17 cellular contexts compared by ENCODE assay signal in the genomic region with DNA sequence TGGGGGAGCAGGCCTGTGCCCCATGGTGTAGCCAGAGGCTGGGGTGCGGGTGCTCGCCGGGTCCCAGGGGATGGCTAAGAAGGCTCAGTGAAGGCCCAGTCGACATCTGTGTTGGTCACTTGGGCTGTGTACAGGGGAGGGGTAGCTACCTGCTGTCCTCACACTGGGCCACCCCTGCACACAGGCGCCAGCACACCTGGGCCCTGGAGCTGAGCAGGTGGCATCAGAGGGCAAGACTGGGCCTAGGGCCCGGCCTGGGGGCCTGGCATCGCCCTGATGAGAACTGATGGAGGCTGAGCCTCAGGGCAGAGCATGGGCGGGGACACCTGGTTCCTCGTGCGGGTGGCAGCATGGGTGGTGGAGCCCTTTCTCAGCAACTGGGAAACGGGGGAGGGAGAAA. TPM values are rescaled to one million over a fixed set of nuclear protein-coding genes. Genes with fewer than 3 reads are reported as not detected.
A peak's percentile ranks its signal among the peaks of the same experiment; 100 is the strongest.
DNase-seq lines count a peak whose midpoint lies in the region; ATAC-seq, FAIRE-seq and TF ChIP-seq lines count a peak whose summit lies in the region.
"Had no signal": no experiment of that assay in that cellular context is flagged by ENCODE, and none has a peak within 500 bp of the region (broad histone marks: within the 10 kb centered on the region; RNA-seq: fewer than 3 reads in every experiment).

No MANE protein-coding gene starts in this region.

- TF ChIP-seq POLR2A in HepG2 (IDR thresholded peaks at IDR 0.05; ENCODE audit: insufficient read depth in 1 of 2, low read depth in 2 of 2, low read length in 2 of 2) (no peak), right lobe of liver (IDR thresholded peaks at IDR 0.05) (no peak), body of pancreas (IDR thresholded peaks at IDR 0.05) (no peak)

- H3K27ac ChIP-seq in HepG2 (ENCODE audit: extremely low read length, insufficient read depth, low read length) (no peak overlapping the region), right lobe of liver (no peak overlapping the region), body of pancreas (peak overlapping the region; percentile 50 to 100 (median 98)), osteoblast (ENCODE audit: low read depth, low read length) (no peak overlapping the region), mesendoderm (ENCODE audit: low read depth, low read length) (no peak overlapping the region)
- H3K27ac ChIP-seq: BLaER1 treated with 17β-estradiol and CSF1 and Interleukin-3, amounts not matched to agents 10 nM and 100 nM had no signal

- H4K8ac ChIP-seq in mesendoderm (ENCODE audit: low read depth, low read length) = no peak overlapping the region

- no peak for TF ChIP-seq EP300 in HepG2 (IDR thresholded peaks at IDR 0.05; ENCODE audit: low read depth in 2 of 2, low read length in 2 of 2)
- no peak for TF ChIP-seq EP300 in HepG2 (CRISPR knock-in tag; IDR thresholded peaks at IDR 0.05; ENCODE audit: borderline replicate concordance)

- H3K79me2 ChIP-seq in HepG2 (ENCODE audit: insufficient read depth, low read length) (no peaks in the 10 kb centered on the region), osteoblast (ENCODE audit: insufficient read depth, low read length) (no peaks in the 10 kb centered on the region), mesendoderm (ENCODE audit: control insufficient read depth, insufficient read depth, low read length) (no peaks in the 10 kb centered on the region)

- H2AFZ ChIP-seq in HepG2 (ENCODE audit: low read length) (no peak overlapping the region), osteoblast (ENCODE audit: low read length) (no peak overlapping the region)

- H3K79me1 ChIP-seq in mesendoderm (ENCODE audit: low read length) = no peaks in the 10 kb centered on the region

- 25% methylated on average over 8 of the region's 11 CpGs for WGBS in HepG2 (ENCODE audit: low lambda C conversion rate)
- 100% methylated on average over 3 of the region's 11 CpGs for WGBS in right lobe of liver (ENCODE audit: insufficient coverage, low coverage, low lambda C conversion rate, missing lambda C conversion rate)
- WGBS in body of pancreas, 2 donors = 63 to 74% methylated on average over 5 to 11 of the region's 11 CpGs
- WGBS in mesendoderm (ENCODE audit: extremely low coverage, insufficient coverage, low lambda C conversion rate) = no CpG with 5 or more reads among the region's 11 CpGs

- H3K18ac ChIP-seq in mesendoderm (ENCODE audit: low read length) = no peak overlapping the region

- H2BK120ac ChIP-seq in mesendoderm (ENCODE audit: low read depth, low read length) = no peak overlapping the region

- H3K36me3 ChIP-seq in HepG2 (replicated peaks in 1 of 2; ENCODE audit: control insufficient read depth in 1 of 2, insufficient read depth in 2 of 2, low read length in 2 of 2) = no peaks in the 10 kb centered on the region
- no peaks in the 10 kb centered on the region for H3K36me3 ChIP-seq in right lobe of liver
- no peaks in the 10 kb centered on the region for H3K36me3 ChIP-seq in body of pancreas (replicated peaks in 1 of 2; ENCODE audit: insufficient read depth in 1 of 2, low read depth in 2 of 2)
- no peaks in the 10 kb centered on the region for H3K36me3 ChIP-seq in osteoblast (ENCODE audit: insufficient read depth, low read length)
- no peaks in the 10 kb centered on the region for H3K36me3 ChIP-seq in mesendoderm (ENCODE audit: control insufficient read depth, insufficient read depth, low read length)
- H3K36me3 ChIP-seq: BLaER1 treated with 17β-estradiol and CSF1 and Interleukin-3, amounts not matched to agents 10 nM and 100 nM had no signal

- ATAC-seq in HepG2 (peak; percentile 3), right lobe of liver (no peak), body of pancreas (no peak)
- ATAC-seq: HCT116 had no signal

- TF ChIP-seq RAD21 in HepG2 (CRISPR knock-in tag; IDR thresholded peaks at IDR 0.05) = no peak

- H4K20me1 ChIP-seq in HepG2 (ENCODE audit: insufficient read depth, low read length) (no peaks in the 10 kb centered on the region), osteoblast (ENCODE audit: insufficient read depth, low read length) (no peaks in the 10 kb centered on the region)

- H3K4me1 ChIP-seq in HepG2 (ENCODE audit: insufficient read depth, low read length) (peaks cover 19% of the 10 kb centered on the region; the same call in 1 of the 2 replicates), right lobe of liver (no peaks in the 10 kb centered on the region), body of pancreas (peaks cover 53% of the 10 kb centered on the region), osteoblast (ENCODE audit: insufficient read depth, low read length) (no peaks in the 10 kb centered on the region), mesendoderm (ENCODE audit: control insufficient read depth, low read depth, low read length) (peaks cover 4% of the 10 kb centered on the region)

- in situ Hi-C loops in HepG2 (cut with HindIII; ENCODE audit: extremely low pct_ligation_motif_present, low pct_unique_long_range_greater_than_20kb) = no loop called here

- no peak overlapping the region for H3K23ac ChIP-seq in mesendoderm (ENCODE audit: low read length)

- TF ChIP-seq CTCF in HepG2 (CRISPR knock-in tag; IDR thresholded peaks at IDR 0.05) (no peak), right lobe of liver (IDR thresholded peaks at IDR 0.05) (no peak), body of pancreas (IDR thresholded peaks at IDR 0.05) (no peak), osteoblast (IDR thresholded peaks at IDR 0.05; ENCODE audit: extremely low read depth, low read depth, low read length) (no peak)

- H3K9ac ChIP-seq in HepG2 (ENCODE audit: insufficient read depth, low read depth, low read length) = no peak overlapping the region
- H3K9ac ChIP-seq in mesendoderm (ENCODE audit: low read length) = no peak overlapping the region
- H3K9ac ChIP-seq: BLaER1 treated with 17β-estradiol and CSF1 and Interleukin-3, amounts not matched to agents 10 nM and 100 nM had no signal

- H4K5ac ChIP-seq in mesendoderm (ENCODE audit: low read length) = no peak overlapping the region

- H3K27me3 ChIP-seq in HepG2 (ENCODE audit: control insufficient read depth in 1 of 2, insufficient read depth in 2 of 2, low read length in 2 of 2) (peaks cover 33 to 77% of the 10 kb centered on the region in 2 experiments), right lobe of liver (no peaks in the 10 kb centered on the region), body of pancreas (no peaks in the 10 kb centered on the region), osteoblast (ENCODE audit: insufficient read depth, low read length) (no peaks in the 10 kb centered on the region), mesendoderm (ENCODE audit: insufficient read depth, low read length, poor library complexity) (no peaks in the 10 kb centered on the region)

- CTCF ChIA-PET in HepG2 (lab: Yijun Ruan, JAX; ENCODE audit: low intra/inter-chr PET ratio, low total read pairs) = no interaction called here

- H2AK5ac ChIP-seq in mesendoderm (ENCODE audit: low read length) = no peak overlapping the region

- no peak overlapping the region for H2BK15ac ChIP-seq in mesendoderm (replicated peaks; ENCODE audit: low read depth)

- H3K4me3 ChIP-seq in HepG2 (replicated peaks in 1 of 3; ENCODE audit: insufficient read depth in 1 of 3, low read depth in 2 of 3, low read length in 3 of 3) = no peak overlapping the region
- no peak overlapping the region for H3K4me3 ChIP-seq in right lobe of liver
- H3K4me3 ChIP-seq in body of pancreas = no peak overlapping the region
- no peak overlapping the region for H3K4me3 ChIP-seq in osteoblast (ENCODE audit: insufficient read depth, low read length)
- H3K4me3 ChIP-seq in mesendoderm (ENCODE audit: low read length) = no peak overlapping the region
- H3K4me3 ChIP-seq: BLaER1 treated with 17β-estradiol and CSF1 and Interleukin-3, amounts not matched to agents 10 nM and 100 nM had no signal

- H3K56ac ChIP-seq in mesendoderm (ENCODE audit: low read length) = no peak overlapping the region

- no peaks in the 10 kb centered on the region for H3K9me3 ChIP-seq in HepG2 (ENCODE audit: low read length)
- no peaks in the 10 kb centered on the region for H3K9me3 ChIP-seq in right lobe of liver
- no peaks in the 10 kb centered on the region for H3K9me3 ChIP-seq in body of pancreas
- no peaks in the 10 kb centered on the region for H3K9me3 ChIP-seq in osteoblast (ENCODE audit: low read depth, low read length)
- H3K9me3 ChIP-seq: BLaER1 treated with 17β-estradiol and CSF1 and Interleukin-3, amounts not matched to agents 10 nM and 100 nM had no signal

- intact Hi-C loops in HepG2 (cut with micrococcal nuclease; ENCODE audit: unreplicated experiment) (loop anchor here (2.0 kb wide), 1 partner anchor 17 kb away; no protein-coding TSS in a partner anchor), right lobe of liver (cut with DNase I) (loop anchor here in 1 of 2 donors (2.0 kb wide), 1 partner anchor 17 kb away; no protein-coding TSS in a partner anchor), body of pancreas (cut with DNase I) (no loop called here)

- H2BK5ac ChIP-seq in mesendoderm (ENCODE audit: low read length) = no peak overlapping the region

- H3K4me2 ChIP-seq in HepG2 (ENCODE audit: low read depth, low read length) (no peak overlapping the region), osteoblast (ENCODE audit: insufficient read depth, low read length) (no peak overlapping the region), mesendoderm (ENCODE audit: low read length) (no peak overlapping the region)
- H3K4me2 ChIP-seq: BLaER1 treated with 17β-estradiol and CSF1 and Interleukin-3, amounts not matched to agents 10 nM and 100 nM had no signal

- DNase-seq in HepG2 (ENCODE audit: low spot score) (no peak), right lobe of liver (no peak), body of pancreas (peak in 1 of 4 donors; percentile 68), osteoblast (ENCODE audit: insufficient read length, low spot score, missing footprints) (peak; percentile 77), NCI-H187 treated with DMSO at 0.1 percent for 48 hours (lab: John Stamatoyannopoulos, UW) (no peak), mesendoderm (no peak)
- no peak for DNase-seq in stimulated activated CD4-positive, alpha-beta T cell treated with anti-CD3 and anti-CD28 coated beads, Interleukin-2, amount 100 ng/mL, for 48 hours
- DNase-seq: 8988T; CD4-positive, CD25-positive, alpha-beta regulatory T cell; DMS53 had no signal

- no peak for FAIRE-seq in HepG2 (lab: Jason Lieb, UNC)
- FAIRE-seq: GM12891, GM19239, H1 had no signal

- no peak overlapping the region for H3K4ac ChIP-seq in mesendoderm (ENCODE audit: low read depth, low read length)

- no TSS peak for BruUV-seq in HepG2 (replicated peaks; lab: Mats Ljungman, UMichigan)

- POLR2A ChIA-PET in HepG2 (lab: Yijun Ruan, JAX) = no interaction called here

RNA-seq across cellular contexts. Expression of gene CTRB2, which starts 0.9 kb away (rescaled TPM):
- total RNA-seq in HepG2 (2016; rRNA removed; fragmentation: Illumina TruSeq; extraction: Trizol) (not detected in 2 replicates), right lobe of liver (not detected), body of pancreas (over 10,000 TPM; 18,538 to 32,261 TPM), osteoblast (not detected in 2 replicates)
- total RNA-seq in HepG2 (2016; cell fraction: cytosol; rRNA removed; fragmentation: Illumina TruSeq; extraction: Trizol; ENCODE audit: low read depth) = not detected in 2 replicates
- total RNA-seq in HepG2 (2016; cell fraction: insoluble cytoplasmic fraction; rRNA removed; fragmentation: Illumina TruSeq; extraction: Trizol) = not detected in 2 replicates
- total RNA-seq in HepG2 (2016; cell fraction: membrane; rRNA removed; fragmentation: Illumina TruSeq; extraction: Trizol) = not detected in 2 replicates
- total RNA-seq in HepG2 (2016; cell fraction: nucleus; rRNA removed; fragmentation: Illumina TruSeq; extraction: Trizol) = not detected in 2 replicates
- polyA plus RNA-seq in HepG2 (2011; rRNA removed) = 0.13 and 0.39 TPM in 2 replicates
- polyA plus RNA-seq in HepG2 (2011; cell fraction: cytosol; rRNA removed) = 0.13 TPM in 1 of 2 replicates, not detected in the other
- polyA plus RNA-seq in HepG2 (2011; cell fraction: nucleus; rRNA removed) = 0.53 TPM in 1 of 2 replicates, not detected in the other
- 0.78 and 0.89 TPM in 2 replicates for polyA plus RNA-seq in HepG2 (2012)
- polyA plus RNA-seq in HepG2 (2016; cell fraction: cytosol; fragmentation: Illumina TruSeq; extraction: Trizol; ENCODE audit: low read depth) = 0.40 TPM in 1 of 2 replicates, not detected in the other
- polyA plus RNA-seq in HepG2 (2016; cell fraction: insoluble cytoplasmic fraction; fragmentation: Illumina TruSeq; extraction: Trizol; ENCODE audit: low read depth) = not detected in 2 replicates
- polyA plus RNA-seq in HepG2 (2016; cell fraction: membrane; fragmentation: Illumina TruSeq; extraction: Trizol; ENCODE audit: low read depth) = 0.37 TPM in 1 of 2 replicates, not detected in the other
- polyA plus RNA-seq in HepG2 (2016; cell fraction: nucleus; fragmentation: Illumina TruSeq; extraction: Trizol; ENCODE audit: insufficient read depth, low read depth) = not detected in 2 replicates
- not detected in 2 replicates for polyA minus RNA-seq in HepG2 (2011; rRNA and poly(A)+ RNA removed; ENCODE audit: low replicate concordance)
- polyA minus RNA-seq in HepG2 (2011; cell fraction: cytosol; rRNA and poly(A)+ RNA removed) = not detected in 2 replicates
- not detected in 2 replicates for polyA minus RNA-seq in HepG2 (2011; cell fraction: nucleus; rRNA and poly(A)+ RNA removed)
- polyA plus RNA-seq in mesendoderm (2013, experiment 1 of 2) = 0.06 TPM
- not detected for polyA plus RNA-seq in mesendoderm (2013, experiment 2 of 2)
- total RNA-seq: CD4-positive, CD25-positive, alpha-beta regulatory T cell; Daoy; H1 had no signal
- polyA plus RNA-seq: CD4-positive, CD25-positive, alpha-beta regulatory T cell; H1; IgD-negative memory B cell had no signal

RNA-seq across cellular contexts. Expression of gene CTRB1, which starts 11.0 kb away (rescaled TPM):
- total RNA-seq in HepG2 (2016; rRNA removed; fragmentation: Illumina TruSeq; extraction: Trizol) (not detected in 2 replicates), right lobe of liver (not detected), body of pancreas (over 10,000 TPM; 14,932 to 20,352 TPM), osteoblast (not detected in 2 replicates)
- not detected in 2 replicates for total RNA-seq in HepG2 (2016; cell fraction: cytosol; rRNA removed; fragmentation: Illumina TruSeq; extraction: Trizol; ENCODE audit: low read depth)
- total RNA-seq in HepG2 (2016; cell fraction: insoluble cytoplasmic fraction; rRNA removed; fragmentation: Illumina TruSeq; extraction: Trizol) = not detected in 2 replicates
- total RNA-seq in HepG2 (2016; cell fraction: membrane; rRNA removed; fragmentation: Illumina TruSeq; extraction: Trizol) = not detected in 2 replicates
- total RNA-seq in HepG2 (2016; cell fraction: nucleus; rRNA removed; fragmentation: Illumina TruSeq; extraction: Trizol) = not detected in 2 replicates
- 0.55 TPM in 1 of 2 replicates, not detected in the other for polyA plus RNA-seq in HepG2 (2011; rRNA removed)
- polyA plus RNA-seq in HepG2 (2011; cell fraction: cytosol; rRNA removed) = 0.13 and 0.14 TPM in 2 replicates
- polyA plus RNA-seq in HepG2 (2011; cell fraction: nucleus; rRNA removed) = 0.47 TPM in 1 of 2 replicates, not detected in the other
- not detected in 2 replicates for polyA plus RNA-seq in HepG2 (2012)
- polyA plus RNA-seq in HepG2 (2016; cell fraction: cytosol; fragmentation: Illumina TruSeq; extraction: Trizol; ENCODE audit: low read depth) = not detected in 2 replicates
- not detected in 2 replicates for polyA plus RNA-seq in HepG2 (2016; cell fraction: insoluble cytoplasmic fraction; fragmentation: Illumina TruSeq; extraction: Trizol; ENCODE audit: low read depth)
- not detected in 2 replicates for polyA plus RNA-seq in HepG2 (2016; cell fraction: membrane; fragmentation: Illumina TruSeq; extraction: Trizol; ENCODE audit: low read depth)
- not detected in 2 replicates for polyA plus RNA-seq in HepG2 (2016; cell fraction: nucleus; fragmentation: Illumina TruSeq; extraction: Trizol; ENCODE audit: insufficient read depth, low read depth)
- not detected in 2 replicates for polyA minus RNA-seq in HepG2 (2011; rRNA and poly(A)+ RNA removed; ENCODE audit: low replicate concordance)
- not detected in 2 replicates for polyA minus RNA-seq in HepG2 (2011; cell fraction: cytosol; rRNA and poly(A)+ RNA removed)
- not detected in 2 replicates for polyA minus RNA-seq in HepG2 (2011; cell fraction: nucleus; rRNA and poly(A)+ RNA removed)
- not detected for polyA plus RNA-seq in mesendoderm (2013, experiment 1 of 2)
- polyA plus RNA-seq in mesendoderm (2013, experiment 2 of 2) = 0.04 TPM
- total RNA-seq: CD4-positive, CD25-positive, alpha-beta regulatory T cell; Daoy; H1 had no signal
- polyA plus RNA-seq: CD4-positive, CD25-positive, alpha-beta regulatory T cell; H1; IgD-negative memory B cell had no signal

RNA-seq across cellular contexts. Expression of gene BCAR1, which starts 43.6 kb away (rescaled TPM):
- total RNA-seq in HepG2 (2016; rRNA removed; fragmentation: Illumina TruSeq; extraction: Trizol) = 35.9 and 48.1 TPM in 2 replicates
- 13.1 and 14.5 TPM in 2 replicates for total RNA-seq in HepG2 (2016; cell fraction: cytosol; rRNA removed; fragmentation: Illumina TruSeq; extraction: Trizol; ENCODE audit: low read depth)
- total RNA-seq in HepG2 (2016; cell fraction: insoluble cytoplasmic fraction; rRNA removed; fragmentation: Illumina TruSeq; extraction: Trizol) = 33.1 and 51.1 TPM in 2 replicates
- total RNA-seq in HepG2 (2016; cell fraction: membrane; rRNA removed; fragmentation: Illumina TruSeq; extraction: Trizol) = 38.7 and 43.1 TPM in 2 replicates
- 38.1 and 45.0 TPM in 2 replicates for total RNA-seq in HepG2 (2016; cell fraction: nucleus; rRNA removed; fragmentation: Illumina TruSeq; extraction: Trizol)
- polyA plus RNA-seq in HepG2 (2011; rRNA removed) = 51.7 and 57.8 TPM in 2 replicates
- 31.6 and 53.3 TPM in 2 replicates for polyA plus RNA-seq in HepG2 (2011; cell fraction: cytosol; rRNA removed)
- 202 and 242 TPM in 2 replicates for polyA plus RNA-seq in HepG2 (2011; cell fraction: nucleus; rRNA removed)
- 39.6 and 65.3 TPM in 2 replicates for polyA plus RNA-seq in HepG2 (2012)
- polyA plus RNA-seq in HepG2 (2016; cell fraction: cytosol; fragmentation: Illumina TruSeq; extraction: Trizol; ENCODE audit: low read depth) = 13.2 and 13.9 TPM in 2 replicates
- 47.9 and 56.1 TPM in 2 replicates for polyA plus RNA-seq in HepG2 (2016; cell fraction: insoluble cytoplasmic fraction; fragmentation: Illumina TruSeq; extraction: Trizol; ENCODE audit: low read depth)
- 24.5 and 27.8 TPM in 2 replicates for polyA plus RNA-seq in HepG2 (2016; cell fraction: membrane; fragmentation: Illumina TruSeq; extraction: Trizol; ENCODE audit: low read depth)
- polyA plus RNA-seq in HepG2 (2016; cell fraction: nucleus; fragmentation: Illumina TruSeq; extraction: Trizol; ENCODE audit: insufficient read depth, low read depth) = 68.9 and 74.0 TPM in 2 replicates
- 35.0 and 120 TPM in 2 replicates for polyA minus RNA-seq in HepG2 (2011; rRNA and poly(A)+ RNA removed; ENCODE audit: low replicate concordance)
- polyA minus RNA-seq in HepG2 (2011; cell fraction: cytosol; rRNA and poly(A)+ RNA removed) = 32.5 and 33.4 TPM in 2 replicates
- 77.6 and 107 TPM in 2 replicates for polyA minus RNA-seq in HepG2 (2011; cell fraction: nucleus; rRNA and poly(A)+ RNA removed)
- 100 to 1,000 TPM in 1 of 6 experiments, 10 to 100 TPM in 5; 29.2 to 108 (median 51.2) TPM for total RNA-seq in right lobe of liver
- total RNA-seq in body of pancreas = 10 to 100 TPM; 61.0 to 72.8 TPM
- total RNA-seq in osteoblast = 66.9 and 75.3 TPM in 2 replicates
- 108 TPM for polyA plus RNA-seq in mesendoderm (2013, experiment 1 of 2)
- polyA plus RNA-seq in mesendoderm (2013, experiment 2 of 2) = 108 TPM
- polyA plus RNA-seq: IgD-negative memory B cell had no signal

RNA-seq across cellular contexts. Expression of gene ZFP1, which starts 59.5 kb away (rescaled TPM):
- total RNA-seq in HepG2 (2016; rRNA removed; fragmentation: Illumina TruSeq; extraction: Trizol) (14.0 and 18.8 TPM in 2 replicates), right lobe of liver (10 to 100 TPM in 3 of 6 experiments, 1 to 10 TPM in 3; 3.7 to 18.6 (median 9.3) TPM), body of pancreas (1 to 10 TPM; 1.6 to 3.4 TPM), osteoblast (12.7 TPM in 2 replicates)
- total RNA-seq in HepG2 (2016; cell fraction: cytosol; rRNA removed; fragmentation: Illumina TruSeq; extraction: Trizol; ENCODE audit: low read depth) = 2.3 TPM in 2 replicates
- 13.8 and 20.4 TPM in 2 replicates for total RNA-seq in HepG2 (2016; cell fraction: insoluble cytoplasmic fraction; rRNA removed; fragmentation: Illumina TruSeq; extraction: Trizol)
- total RNA-seq in HepG2 (2016; cell fraction: membrane; rRNA removed; fragmentation: Illumina TruSeq; extraction: Trizol) = 8.4 and 9.4 TPM in 2 replicates
- total RNA-seq in HepG2 (2016; cell fraction: nucleus; rRNA removed; fragmentation: Illumina TruSeq; extraction: Trizol) = 13.2 and 13.5 TPM in 2 replicates
- 6.6 and 8.3 TPM in 2 replicates for polyA plus RNA-seq in HepG2 (2011; rRNA removed)
- polyA plus RNA-seq in HepG2 (2011; cell fraction: cytosol; rRNA removed) = 3.6 and 6.5 TPM in 2 replicates
- polyA plus RNA-seq in HepG2 (2011; cell fraction: nucleus; rRNA removed) = 4.8 TPM in 2 replicates
- 9.9 and 11.6 TPM in 2 replicates for polyA plus RNA-seq in HepG2 (2012)
- 0.85 and 1.1 TPM in 2 replicates for polyA plus RNA-seq in HepG2 (2016; cell fraction: cytosol; fragmentation: Illumina TruSeq; extraction: Trizol; ENCODE audit: low read depth)
- 14.9 and 16.4 TPM in 2 replicates for polyA plus RNA-seq in HepG2 (2016; cell fraction: insoluble cytoplasmic fraction; fragmentation: Illumina TruSeq; extraction: Trizol; ENCODE audit: low read depth)
- 3.1 and 3.8 TPM in 2 replicates for polyA plus RNA-seq in HepG2 (2016; cell fraction: membrane; fragmentation: Illumina TruSeq; extraction: Trizol; ENCODE audit: low read depth)
- 13.5 and 13.6 TPM in 2 replicates for polyA plus RNA-seq in HepG2 (2016; cell fraction: nucleus; fragmentation: Illumina TruSeq; extraction: Trizol; ENCODE audit: insufficient read depth, low read depth)
- 9.0 and 12.5 TPM in 2 replicates for polyA minus RNA-seq in HepG2 (2011; rRNA and poly(A)+ RNA removed; ENCODE audit: low replicate concordance)
- 14.7 and 14.8 TPM in 2 replicates for polyA minus RNA-seq in HepG2 (2011; cell fraction: cytosol; rRNA and poly(A)+ RNA removed)
- polyA minus RNA-seq in HepG2 (2011; cell fraction: nucleus; rRNA and poly(A)+ RNA removed) = 12.1 and 16.3 TPM in 2 replicates
- 5.9 TPM for polyA plus RNA-seq in mesendoderm (2013, experiment 1 of 2)
- 5.5 TPM for polyA plus RNA-seq in mesendoderm (2013, experiment 2 of 2)

Comparison
In these comparisons a context has a peak if more than half of its experiments do, and no peak if none do; other contexts are left out.
1. H3K27ac ChIP-seq: peak in body of pancreas (4 of 4); none in HepG2 (single experiment), right lobe of liver (0 of 3), osteoblast (single experiment) and mesendoderm (single experiment).
2. RNA of gene CTRB2, which starts 0.9 kb away (total RNA-seq): 18,538 to 32,261 TPM in body of pancreas; not detected in HepG2, not detected in right lobe of liver and not detected in osteoblast; every median in the first group is over 1,000 times any median in the second.
3. RNA of gene CTRB1, which starts 11.0 kb away (total RNA-seq): 14,932 to 20,352 TPM in body of pancreas; not detected in HepG2, not detected in right lobe of liver and not detected in osteoblast; every median in the first group is over 1,000 times any median in the second.